8 cellular contexts compared by ENCODE assay signal in genomic region chr17:31517524-31517923, GRCh38.
A peak's percentile ranks its signal among the peaks of the same experiment; 100 is the strongest.
DNase-seq lines count a peak whose midpoint lies in the region; ATAC-seq, FAIRE-seq and TF ChIP-seq lines count a peak whose summit lies in the region.

No MANE protein-coding gene starts in this region.

- CTCF ChIA-PET in RWPE1 (lab: Yijun Ruan, JAX): interaction anchor here (0.5 to 2.4 kb wide), 16 partner anchors 8 to 867 kb away, joined by 3 to 14 read pairs (median 4); no protein-coding TSS in a partner anchor

- intact Hi-C loops in left ventricle myocardium inferior (cut with micrococcal nuclease): no loop called here

- POLR2A ChIA-PET in RWPE1 (lab: Yijun Ruan, JAX; ENCODE audit: low non-redundant PET): no interaction called here

- H3K4ac ChIP-seq in mesenchymal stem cell (ENCODE audit: low read depth in 1 of 2, low read length in 2 of 2): no peak overlapping the region

- H3K27ac ChIP-seq in RWPE1 (no peak overlapping the region), left ventricle myocardium inferior (replicated peaks) (no peak overlapping the region), small intestine (ENCODE audit: low read depth in 1 of 2, low read length in 1 of 2) (no peak overlapping the region), mesenchymal stem cell (ENCODE audit: low read length, poor library complexity, severe bottlenecking) (no peak overlapping the region)

- H2AK5ac ChIP-seq in mesenchymal stem cell (ENCODE audit: low read length, severe bottlenecking): no peak overlapping the region

- no peaks in the 10 kb centered on the region for H3K79me1 ChIP-seq in mesenchymal stem cell (replicated peaks; ENCODE audit: low read length, poor library complexity, severe bottlenecking)

- ATAC-seq in HG03039 (IDR thresholded peaks at IDR 0.05; ENCODE audit: unreplicated experiment): no peak

- no peak overlapping the region for H4K91ac ChIP-seq in mesenchymal stem cell (ENCODE audit: low read length)

- H3K9ac ChIP-seq in mesenchymal stem cell (ENCODE audit: low read length): no peak overlapping the region

- no peak overlapping the region for H3K14ac ChIP-seq in mesenchymal stem cell (ENCODE audit: low read length in 2 of 2)

- no peaks in the 10 kb centered on the region for H3K27me3 ChIP-seq in BE2C
- no peaks in the 10 kb centered on the region for H3K27me3 ChIP-seq in left ventricle myocardium inferior (ENCODE audit: low read depth)
- no peaks in the 10 kb centered on the region for H3K27me3 ChIP-seq in small intestine (ENCODE audit: control insufficient read depth in 2 of 2, insufficient read depth in 2 of 2, low read length in 2 of 2)
- peaks cover 19 to 40% of the 10 kb centered on the region in 2 experiments for H3K27me3 ChIP-seq in mesenchymal stem cell (ENCODE audit: control insufficient read depth in 1 of 2, insufficient read depth in 1 of 2, low read length in 2 of 2)

- H2BK12ac ChIP-seq in mesenchymal stem cell (ENCODE audit: low read length in 2 of 2): no peak overlapping the region

- H3K4me2 ChIP-seq in mesenchymal stem cell (ENCODE audit: low read length, poor library complexity, severe bottlenecking): no peak overlapping the region

- H4K8ac ChIP-seq in mesenchymal stem cell (ENCODE audit: low read length): no peak overlapping the region

- no peak overlapping the region for H3K23ac ChIP-seq in mesenchymal stem cell (ENCODE audit: low read length in 2 of 2)

- no peak overlapping the region for H2AFZ ChIP-seq in mesenchymal stem cell (ENCODE audit: low read depth, low read length)

- H3K18ac ChIP-seq in mesenchymal stem cell (ENCODE audit: low read depth in 1 of 2, low read length in 2 of 2): no peak overlapping the region

- 48 to 60% (median 54%) methylated on average over 11 of the region's 11 CpGs for WGBS in small intestine, 3 donors
- WGBS in mesenchymal stem cell: 57% methylated on average over 11 of the region's 11 CpGs

- TF ChIP-seq CTCF in BE2C (IDR thresholded peaks at IDR 0.05; ENCODE audit: low read depth, low read length) (peak; percentile 37), GM12872 (IDR thresholded peaks at IDR 0.05; ENCODE audit: insufficient read depth, low read depth, low read length) (peak; percentile 47), RWPE1 (conservative IDR thresholded peaks at IDR 0.05; ENCODE audit: low read depth) (peak; percentile 30), left ventricle myocardium inferior (IDR thresholded peaks at IDR 0.05; ENCODE audit: borderline replicate concordance) (peak; percentile 53)

- FAIRE-seq in small intestine (lab: Jason Lieb, UNC): no peak

- no peaks in the 10 kb centered on the region for H3K9me3 ChIP-seq in BE2C
- H3K9me3 ChIP-seq in left ventricle myocardium inferior (replicated peaks): no peaks in the 10 kb centered on the region
- no peaks in the 10 kb centered on the region for H3K9me3 ChIP-seq in small intestine (ENCODE audit: control insufficient read depth, low read depth)
- no peaks in the 10 kb centered on the region for H3K9me3 ChIP-seq in mesenchymal stem cell (ENCODE audit: control insufficient read depth, low read length)

- DNase-seq in BE2C: peak; percentile 43
- peak; percentile 30 for DNase-seq in RWPE1 (ENCODE audit: low spot score)
- no peak for DNase-seq in left ventricle myocardium inferior
- no peak for DNase-seq in small intestine
- DNase-seq in activated gamma-delta T cell (lab: John Stamatoyannopoulos, UW): no peak
- DNase-seq in mesenchymal stem cell: no peak

- H2BK5ac ChIP-seq in mesenchymal stem cell (ENCODE audit: low read depth, low read length, poor library complexity, severe bottlenecking): no peak overlapping the region

- H3K4me3 ChIP-seq in BE2C (ENCODE audit: low read depth, low read length): no peak overlapping the region
- H3K4me3 ChIP-seq in left ventricle myocardium inferior: no peak overlapping the region
- H3K4me3 ChIP-seq in small intestine (ENCODE audit: low read depth in 1 of 2, low read length in 2 of 2): no peak overlapping the region
- no peak overlapping the region for H3K4me3 ChIP-seq in mesenchymal stem cell (ENCODE audit: insufficient read depth in 1 of 2, low read depth in 1 of 2, low read length in 2 of 2)

- no peaks in the 10 kb centered on the region for H3K36me3 ChIP-seq in BE2C
- H3K36me3 ChIP-seq in left ventricle myocardium inferior: no peaks in the 10 kb centered on the region
- peaks cover 2 to 6% of the 10 kb centered on the region in 2 donors for H3K36me3 ChIP-seq in small intestine (ENCODE audit: control insufficient read depth in 2 of 2, insufficient read depth in 2 of 2, low read length in 2 of 2)
- no peaks in the 10 kb centered on the region for H3K36me3 ChIP-seq in mesenchymal stem cell (ENCODE audit: control insufficient read depth in 1 of 2, insufficient read depth in 2 of 2, low read depth in 1 of 2, low read length in 2 of 2)

- H2BK120ac ChIP-seq in mesenchymal stem cell (ENCODE audit: low read depth, low read length): no peak overlapping the region

- H3K4me1 ChIP-seq in BE2C (no peaks in the 10 kb centered on the region), left ventricle myocardium inferior (peaks cover 10% of the 10 kb centered on the region), small intestine (ENCODE audit: control insufficient read depth in 2 of 2, insufficient read depth in 1 of 2, low read depth in 1 of 2, low read length in 1 of 2) (peaks cover 0 to 3% of the 10 kb centered on the region in 2 donors), mesenchymal stem cell (ENCODE audit: control insufficient read depth, insufficient read depth, low read depth, low read length) (no peaks in the 10 kb centered on the region)

- no peak overlapping the region for H2BK15ac ChIP-seq in mesenchymal stem cell (ENCODE audit: low read depth, poor library complexity, severe bottlenecking)

Comparison
In these comparisons a context has a peak if more than half of its experiments do, and no peak if none do; other contexts are left out.
1. DNase-seq: peak in BE2C (single experiment) and RWPE1 (single experiment); none in left ventricle myocardium inferior (single experiment), small intestine (single experiment), activated gamma-delta T cell (single experiment) and mesenchymal stem cell (single experiment).
2. Peak in every context shown above with its lines, with median percentiles within 50 percentile points of each other: CTCF ChIP-seq.